10 cellular contexts compared by ENCODE assay signal in the genomic region with DNA sequence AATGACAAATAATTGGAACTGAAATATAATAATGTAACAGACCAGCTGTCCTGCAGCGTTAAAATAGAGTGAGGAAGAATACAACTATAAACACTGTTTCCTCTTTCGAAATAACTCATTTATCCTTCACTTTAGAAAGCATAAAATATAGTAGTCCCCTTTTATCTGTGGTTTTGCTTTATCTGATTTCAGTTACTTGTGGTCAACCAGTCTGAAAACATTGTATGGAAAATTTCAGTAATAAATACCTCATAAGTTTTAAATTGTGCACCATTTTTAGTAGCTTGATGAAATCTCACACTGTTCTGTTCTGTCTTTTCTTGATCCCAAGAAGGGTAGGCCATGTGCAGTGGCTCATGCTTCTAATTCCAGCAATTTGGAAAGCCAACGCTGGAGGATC. TPM values are rescaled to one million over a fixed set of nuclear protein-coding genes. Genes with fewer than 3 reads are reported as not detected.
A peak's percentile ranks its signal among the peaks of the same experiment; 100 is the strongest.
DNase-seq lines count a peak whose midpoint lies in the region; ATAC-seq and TF ChIP-seq lines count a peak whose summit lies in the region.
"Had no signal": no experiment of that assay in that cellular context is flagged by ENCODE, and none has a peak within 500 bp of the region (broad histone marks: within the 10 kb centered on the region; RNA-seq: fewer than 3 reads in every experiment).

No MANE protein-coding gene starts in this region.

- H3K79me2 ChIP-seq in trophoblast cell (ENCODE audit: control insufficient read depth, insufficient read depth, low read length, poor library complexity), result no peaks in the 10 kb centered on the region

- H3K27ac ChIP-seq in trophoblast cell (ENCODE audit: low read depth, low read length), result no peak overlapping the region
- no peak overlapping the region for H3K27ac ChIP-seq in lower lobe of right lung
- H3K27ac ChIP-seq in right cardiac atrium (ENCODE audit: low read length), result no peak overlapping the region

- H4K8ac ChIP-seq in trophoblast cell (ENCODE audit: low read depth, low read length), result no peak overlapping the region

- H3K79me1 ChIP-seq in trophoblast cell (ENCODE audit: low read length), result no peaks in the 10 kb centered on the region

- no peak overlapping the region for H2AFZ ChIP-seq in trophoblast cell (ENCODE audit: insufficient read depth, low read length, poor library complexity)

- intact Hi-C loops in lower lobe of right lung (cut with DNase I) (no loop called here), right cardiac atrium (cut with DNase I) (no loop called here)

- no peaks in the 10 kb centered on the region for H3K27me3 ChIP-seq in trophoblast cell (ENCODE audit: insufficient read depth, low read length)
- H3K27me3 ChIP-seq in lower lobe of right lung (ENCODE audit: low read depth), result no peaks in the 10 kb centered on the region
- no peaks in the 10 kb centered on the region for H3K27me3 ChIP-seq in right cardiac atrium (ENCODE audit: control insufficient read depth, insufficient read depth)

- no peak overlapping the region for H3K9ac ChIP-seq in trophoblast cell (ENCODE audit: low read length)

- no peak overlapping the region for H2AK5ac ChIP-seq in trophoblast cell (ENCODE audit: low read length)

- ATAC-seq in GM19468 (IDR thresholded peaks at IDR 0.05; ENCODE audit: extremely low read depth, unreplicated experiment), result peak; percentile 34
- peak; percentile 74 for ATAC-seq in HG03159 (IDR thresholded peaks at IDR 0.05; ENCODE audit: unreplicated experiment)
- no peak for ATAC-seq in lower lobe of right lung
- no peak for ATAC-seq in right cardiac atrium
- ATAC-seq: HepG2 had no signal

- no peak overlapping the region for H4K12ac ChIP-seq in trophoblast cell (ENCODE audit: low read depth, low read length)

- H3K23ac ChIP-seq in trophoblast cell (ENCODE audit: low read length), result no peak overlapping the region

- no peak overlapping the region for H2BK12ac ChIP-seq in trophoblast cell (ENCODE audit: low read length)

- DNase-seq in AG09309 (ENCODE audit: low read depth) (peak; percentile 68), SIG-M5 treated with dmso at 0.1 percent for 504 hours (lab: John Stamatoyannopoulos, UW; ENCODE audit: unreplicated experiment) (peak; percentile 86), NCI-H2029 (lab: John Stamatoyannopoulos, UW) (no peak), trophoblast cell (no peak), lower lobe of right lung (no peak), right cardiac atrium (no peak)
- DNase-seq: stimulated activated naive CD4-positive, alpha-beta T cell had no signal

- H3K9me3 ChIP-seq in trophoblast cell (ENCODE audit: insufficient read depth, low read depth, low read length), result no peaks in the 10 kb centered on the region
- no peaks in the 10 kb centered on the region for H3K9me3 ChIP-seq in lower lobe of right lung
- H3K9me3 ChIP-seq in right cardiac atrium (ENCODE audit: control insufficient read depth, low read length), result no peaks in the 10 kb centered on the region

- H2BK120ac ChIP-seq in trophoblast cell (ENCODE audit: insufficient read depth, low read length, poor library complexity), result no peak overlapping the region

- TF ChIP-seq CTCF in AG09309 (IDR thresholded peaks at IDR 0.05; ENCODE audit: control insufficient read depth, insufficient read depth, low read depth, low read length, missing control alignments) (no peak), lower lobe of right lung (IDR thresholded peaks at IDR 0.05) (no peak)

- H3K4me2 ChIP-seq in trophoblast cell (ENCODE audit: low read length), result no peak overlapping the region

- H4K91ac ChIP-seq in trophoblast cell (ENCODE audit: low read depth, low read length), result no peak overlapping the region

- H3K4ac ChIP-seq in trophoblast cell (ENCODE audit: low read depth, low read length), result no peak overlapping the region

- H3K4me1 ChIP-seq in trophoblast cell (ENCODE audit: control insufficient read depth in 1 of 2, insufficient read depth in 2 of 2, low read length in 2 of 2), result no peaks in the 10 kb centered on the region
- H3K4me1 ChIP-seq in lower lobe of right lung, result no peaks in the 10 kb centered on the region
- H3K4me1 ChIP-seq in right cardiac atrium (ENCODE audit: control insufficient read depth, insufficient read depth, low read length), result no peaks in the 10 kb centered on the region

- no CpG with 5 or more reads among the region's 3 CpGs for WGBS in trophoblast cell (ENCODE audit: extremely low coverage, insufficient coverage, insufficient read length)
- WGBS in right cardiac atrium, result 43% methylated on average over 3 of the region's 3 CpGs

- H3K4me3 ChIP-seq in AG09309 (ENCODE audit: control insufficient read depth, low read depth, low read length) (no peak overlapping the region), trophoblast cell (ENCODE audit: low read depth, low read length) (no peak overlapping the region), lower lobe of right lung (no peak overlapping the region), right cardiac atrium (ENCODE audit: low read length) (no peak overlapping the region)

- H3K36me3 ChIP-seq in trophoblast cell (ENCODE audit: control insufficient read depth in 1 of 2, insufficient read depth in 2 of 2, low read length in 2 of 2) (no peaks in the 10 kb centered on the region), lower lobe of right lung (no peaks in the 10 kb centered on the region)

- H3K18ac ChIP-seq in trophoblast cell (ENCODE audit: low read length), result no peak overlapping the region

- H2BK5ac ChIP-seq in trophoblast cell (ENCODE audit: low read depth, low read length, poor library complexity), result no peak overlapping the region

- no peak overlapping the region for H3K14ac ChIP-seq in trophoblast cell (ENCODE audit: low read length)

RNA-seq across cellular contexts. Expression of a gene that starts 31.6 kb away (rescaled TPM):
- polyA plus RNA-seq in trophoblast cell (2013), result 8.9 and 9.3 TPM in 2 replicates
- total RNA-seq in lower lobe of right lung (8.6 TPM), right cardiac atrium (10 to 100 TPM in 1 of 4 donors, 1 to 10 TPM in 3; 7.6 to 12.8 (median 9.5) TPM)
- polyA plus RNA-seq in right cardiac atrium, result 5.2 TPM

Comparison
In these comparisons a context has a peak if more than half of its experiments do, and no peak if none do; other contexts are left out.
1. DNase-seq: peak in AG09309 (single experiment) and SIG-M5 treated with dmso at 0.1 percent for 504 hours (single experiment); none in NCI-H2029 (single experiment), trophoblast cell (0 of 2), lower lobe of right lung (single experiment) and right cardiac atrium (0 of 3).
2. ATAC-seq: peak in GM19468 (single experiment) and HG03159 (single experiment); none in lower lobe of right lung (0 of 2) and right cardiac atrium (0 of 2).